In genomic region chr18:48371854-48372598, GRCh38 we compare ENCODE assay signal across 24 cellular contexts. TPM values are rescaled to one million over a fixed set of nuclear protein-coding genes. Genes with fewer than 3 reads are reported as not detected.
"Had no signal": no experiment of that assay in that cellular context is flagged by ENCODE, and none has a peak within 500 bp of the region (broad histone marks: within the 10 kb centered on the region; RNA-seq: fewer than 3 reads in every experiment).

No MANE protein-coding gene starts in this region.

- H3K4me3 Mint-ChIP-seq: naive thymus-derived CD4-positive, alpha-beta T cell; nephron progenitor cell had no signal

- H3K9ac ChIP-seq: parathyroid adenoma had no signal

- ATAC-seq: heart right ventricle; left lung; lower lobe of right lung; naive thymus-derived CD4-positive, alpha-beta T cell had no signal

- DNase-seq: cerebellar nuclear complex; colonic mucosa; effector CD4-positive, alpha-beta T cell; foreskin melanocyte; heart right ventricle; hypothalamus; left lung; lower lobe of right lung; mesendoderm; naive thymus-derived CD4-positive, alpha-beta T cell; nephron progenitor cell; sigmoid colon; stimulated activated CD4-positive, alpha-beta T cell treated with anti-CD3 and anti-CD28 coated beads, Interleukin-2, amount 100 ng/mL, for 24 hours; stimulated activated CD4-positive, alpha-beta T cell treated with anti-CD3 and anti-CD28 coated beads, Interleukin-4, amount 100 ng/mL, for 4 hours; stimulated activated naive CD4-positive, alpha-beta T cell; stomach; substantia nigra; transverse colon had no signal

- H3K4me1 ChIP-seq: colonic mucosa, left lung, prostate gland, transverse colon had no signal

- H3K4me3 ChIP-seq: colonic mucosa, heart right ventricle, left lung, lower lobe of right lung, prostate gland, sigmoid colon, skin epidermis, stomach, thoracic aorta, transverse colon had no signal

- H3K36me3 ChIP-seq: colonic mucosa, heart right ventricle, left lung, lower lobe of right lung, prostate gland, sigmoid colon, stomach, thoracic aorta, transverse colon had no signal

- H3K27ac ChIP-seq: colonic mucosa, heart right ventricle, left lung, lower lobe of right lung, parathyroid adenoma, prostate gland, sigmoid colon, skin epidermis, stomach, thoracic aorta, transverse colon had no signal

- H3K9me3 ChIP-seq: colonic mucosa, left lung, lower lobe of right lung, prostate gland, sigmoid colon, stomach, thoracic aorta, transverse colon had no signal

- H2AFZ ChIP-seq: parathyroid adenoma had no signal

- H3K79me2 ChIP-seq: parathyroid adenoma had no signal

- FAIRE-seq: islet of Langerhans had no signal

- H3K4me1 Mint-ChIP-seq: naive thymus-derived CD4-positive, alpha-beta T cell had no signal

- H3K27me3 ChIP-seq: colonic mucosa, sigmoid colon, transverse colon had no signal

RNA-seq across cellular contexts. Expression of gene ZBTB7C, which starts 37.2 kb away (rescaled TPM):
- total RNA-seq: mononuclear cell had no signal
- polyA plus RNA-seq: naive thymus-derived CD4-positive, alpha-beta T cell had no signal
